7 cellular contexts compared by ENCODE assay signal in genomic region chr1:64469614-64469976, GRCh38. TPM values are rescaled to one million over a fixed set of nuclear protein-coding genes. Genes with fewer than 3 reads are reported as not detected.
DNase-seq lines count a peak whose midpoint lies in the region; ATAC-seq and TF ChIP-seq lines count a peak whose summit lies in the region.

No MANE protein-coding gene starts in this region.

- peak overlapping the region; percentile 25 for H2AFZ ChIP-seq in trophoblast cell (ENCODE audit: insufficient read depth, low read length, poor library complexity)

- DNase-seq in RWPE2 (ENCODE audit: low spot score) (no peak), fibroblast of mammary gland (ENCODE audit: low read depth) (peak; percentile 21), trophoblast cell (peak in 1 of 2 donors; percentile 6), NCI-H510A (lab: John Stamatoyannopoulos, UW) (no peak)
- DNase-seq in activated CD4-positive, CD25-positive, alpha-beta regulatory T cell (lab: John Stamatoyannopoulos, UW): no peak

- no peak overlapping the region for H3K27ac ChIP-seq in RWPE2 (ENCODE audit: poor library complexity, severe bottlenecking)
- H3K27ac ChIP-seq in trophoblast cell (ENCODE audit: low read depth, low read length): no peak overlapping the region

- H4K12ac ChIP-seq in trophoblast cell (ENCODE audit: low read depth, low read length): no peak overlapping the region

- no peak overlapping the region for H3K14ac ChIP-seq in trophoblast cell (ENCODE audit: low read length)

- no peak overlapping the region for H2BK5ac ChIP-seq in trophoblast cell (ENCODE audit: low read depth, low read length, poor library complexity)

- H2AK5ac ChIP-seq in trophoblast cell (ENCODE audit: low read length): no peak overlapping the region

- peak overlapping the region; percentile 82 for H3K4me2 ChIP-seq in trophoblast cell (ENCODE audit: low read length)

- H3K36me3 ChIP-seq in RWPE2 (ENCODE audit: low read depth): no peaks in the 10 kb centered on the region
- no peaks in the 10 kb centered on the region for H3K36me3 ChIP-seq in trophoblast cell (ENCODE audit: control insufficient read depth in 1 of 2, insufficient read depth in 2 of 2, low read length in 2 of 2)

- no peak overlapping the region for H4K91ac ChIP-seq in trophoblast cell (ENCODE audit: low read depth, low read length)

- H3K79me1 ChIP-seq in trophoblast cell (ENCODE audit: low read length): no peaks in the 10 kb centered on the region

- no peak overlapping the region for H2BK12ac ChIP-seq in trophoblast cell (ENCODE audit: low read length)

- no peak overlapping the region for H4K8ac ChIP-seq in trophoblast cell (ENCODE audit: low read depth, low read length)

- no peak overlapping the region for H3K9ac ChIP-seq in trophoblast cell (ENCODE audit: low read length)

- no peak overlapping the region for H3K23ac ChIP-seq in trophoblast cell (ENCODE audit: low read length)

- H3K4me3 ChIP-seq in RWPE2 (ENCODE audit: severe bottlenecking): peak overlapping the region; percentile 73
- peak overlapping the region; percentile 66 for H3K4me3 ChIP-seq in fibroblast of mammary gland (ENCODE audit: control insufficient read depth, low read depth, low read length)
- H3K4me3 ChIP-seq in trophoblast cell (ENCODE audit: low read depth, low read length): peak overlapping the region; percentile 67

- H3K9me3 ChIP-seq in RWPE2 (ENCODE audit: severe bottlenecking) (no peaks in the 10 kb centered on the region), trophoblast cell (ENCODE audit: insufficient read depth, low read depth, low read length) (no peaks in the 10 kb centered on the region)

- H3K4me1 ChIP-seq in RWPE2 (ENCODE audit: insufficient read depth, poor library complexity, severe bottlenecking) (no peaks in the 10 kb centered on the region), trophoblast cell (ENCODE audit: control insufficient read depth in 1 of 2, insufficient read depth in 2 of 2, low read length in 2 of 2) (peaks cover 6 to 12% of the 10 kb centered on the region in 2 experiments)

- H3K27me3 ChIP-seq in RWPE2 (ENCODE audit: insufficient read depth, poor library complexity, severe bottlenecking) (no peaks in the 10 kb centered on the region), trophoblast cell (ENCODE audit: insufficient read depth, low read length) (peaks cover 30% of the 10 kb centered on the region)

- no peaks in the 10 kb centered on the region for H3K79me2 ChIP-seq in trophoblast cell (ENCODE audit: control insufficient read depth, insufficient read depth, low read length, poor library complexity)

- no CpG with 5 or more reads among the region's 22 CpGs for WGBS in trophoblast cell (ENCODE audit: extremely low coverage, insufficient coverage, insufficient read length)

- no peak for TF ChIP-seq CTCF in RWPE2 (IDR thresholded peaks at IDR 0.05; ENCODE audit: poor library complexity, severe bottlenecking)
- no peak for TF ChIP-seq CTCF in fibroblast of mammary gland (conservative IDR thresholded peaks at IDR 0.05; ENCODE audit: control insufficient read depth, insufficient read depth, low read depth, low read length)

- H2BK120ac ChIP-seq in trophoblast cell (ENCODE audit: insufficient read depth, low read length, poor library complexity): no peak overlapping the region

- ATAC-seq in GM21528 (IDR thresholded peaks at IDR 0.05; ENCODE audit: low FRiP score, unreplicated experiment) (peak; percentile 9), RWPE2 (ENCODE audit: low read depth) (peak; percentile 11; the same call in 2 of the 3 replicates), GM21737 (IDR thresholded peaks at IDR 0.05; ENCODE audit: unreplicated experiment) (no peak)

- no peak overlapping the region for H3K18ac ChIP-seq in trophoblast cell (ENCODE audit: low read length)

- H3K4ac ChIP-seq in trophoblast cell (ENCODE audit: low read depth, low read length): no peak overlapping the region

RNA-seq across cellular contexts. Expression of gene CACHD1, which starts 0.3 kb away (rescaled TPM):
- 0.82 and 0.89 TPM in 2 replicates for polyA plus RNA-seq in trophoblast cell (2013)
